In genomic region chr9:120433701-120434100, GRCh38 we compare ENCODE assay signal across 15 cellular contexts.
DNase-seq lines count a peak whose midpoint lies in the region; ATAC-seq and TF ChIP-seq lines count a peak whose summit lies in the region.
"Had no signal": no experiment of that assay in that cellular context is flagged by ENCODE, and none has a peak within 500 bp of the region (broad histone marks: within the 10 kb centered on the region; RNA-seq: fewer than 3 reads in every experiment).

No MANE protein-coding gene starts in this region.

- H4K5ac ChIP-seq in IMR-90 (ENCODE audit: low read depth, low read length): peak overlapping the region; percentile 87

- H2BK120ac ChIP-seq in IMR-90 (ENCODE audit: low read depth, low read length): peak overlapping the region; percentile 58

- H2BK15ac ChIP-seq in IMR-90 (ENCODE audit: low read depth, low read length): peak overlapping the region; percentile 61; the same call in 2 of the 3 replicates

- H3K4me3 ChIP-seq in AG04450 (ENCODE audit: low read depth, low read length): no peak overlapping the region
- H3K4me3 ChIP-seq in IMR-90 (ENCODE audit: insufficient read depth, low read depth, low read length): no peak overlapping the region
- H3K4me3 ChIP-seq in fibroblast of lung (replicated peaks in 1 of 4; ENCODE audit: control extremely low read depth in 1 of 4, insufficient read depth in 1 of 4, low read depth in 3 of 4, low read length in 4 of 4): no peak overlapping the region
- no peak overlapping the region for H3K4me3 ChIP-seq in osteoblast (ENCODE audit: insufficient read depth, low read length)
- H3K4me3 ChIP-seq in mammary epithelial cell (replicated peaks in 1 of 3; ENCODE audit: insufficient read depth in 1 of 3, low read depth in 2 of 3, low read length in 3 of 3): no peak overlapping the region
- H3K4me3 ChIP-seq: GM12878 had no signal

- peaks cover 18 to 42% of the 10 kb centered on the region in 2 experiments; a peak in 3 of 4 replicates for H3K79me1 ChIP-seq in IMR-90 (ENCODE audit: low read depth in 1 of 2, low read length in 2 of 2)

- peak overlapping the region; percentile 85 for H2BK5ac ChIP-seq in IMR-90 (ENCODE audit: low read depth, low read length, poor library complexity, severe bottlenecking)

- no peaks in the 10 kb centered on the region for H3K9me3 ChIP-seq in AG04450 (ENCODE audit: control insufficient read depth, insufficient read depth, low read length)
- no peaks in the 10 kb centered on the region for H3K9me3 ChIP-seq in IMR-90 (ENCODE audit: control insufficient read depth, insufficient read depth, low read length)
- H3K9me3 ChIP-seq in fibroblast of lung (ENCODE audit: control insufficient read depth, insufficient read depth, low read depth, low read length): no peaks in the 10 kb centered on the region
- H3K9me3 ChIP-seq in osteoblast (ENCODE audit: low read depth, low read length): no peaks in the 10 kb centered on the region
- H3K9me3 ChIP-seq in mammary epithelial cell (replicated peaks; ENCODE audit: insufficient read depth, low read length): no peaks in the 10 kb centered on the region

- TF ChIP-seq CTCF in AG04450 (IDR thresholded peaks at IDR 0.05; ENCODE audit: low read depth, low read length): no peak
- TF ChIP-seq CTCF in IMR-90 (conservative IDR thresholded peaks at IDR 0.05; ENCODE audit: low read depth, low read length): no peak
- TF ChIP-seq CTCF in fibroblast of lung (conservative IDR thresholded peaks at IDR 0.05 in 1 of 2, IDR thresholded peaks at IDR 0.05 in 1 of 2; ENCODE audit: low read depth in 1 of 2, low read length in 2 of 2): no peak
- no peak for TF ChIP-seq CTCF in osteoblast (IDR thresholded peaks at IDR 0.05; ENCODE audit: extremely low read depth, low read depth, low read length)
- no peak for TF ChIP-seq CTCF in mammary epithelial cell (conservative IDR thresholded peaks at IDR 0.05 in 1 of 2, IDR thresholded peaks at IDR 0.05 in 1 of 2; ENCODE audit: extremely low read depth in 1 of 2, insufficient read depth in 1 of 2, low read depth in 1 of 2, low read length in 2 of 2)

- no peak for TF ChIP-seq POLR2A in IMR-90 (IDR thresholded peaks at IDR 0.05; ENCODE audit: low read depth, low read length)

- H3K56ac ChIP-seq in IMR-90 (ENCODE audit: extremely low read depth, insufficient read depth, low read length): no peak overlapping the region

- in situ Hi-C loops in IMR-90 (cut with MboI; ENCODE audit: low sequenced_read_pairs): no loop called here
- in situ Hi-C loops in mammary epithelial cell (cut with MboI; ENCODE audit: low sequenced_read_pairs in 2 of 2): no loop called here

- peak overlapping the region; percentile 29; the same call in 1 of the 2 replicates for H3K23ac ChIP-seq in IMR-90 (ENCODE audit: low read depth, low read length)

- no peak overlapping the region for H3K4me3 Mint-ChIP-seq in activated naive CD4-positive, alpha-beta T cell treated with anti-CD3 and anti-CD28 coated beads for 36 hours
- H3K4me3 Mint-ChIP-seq: B cell; CD4-positive, alpha-beta memory T cell; H9 had no signal

- DNase-seq in AG04450 (ENCODE audit: low read depth, low spot score) (no peak), IMR-90 (peak; percentile 82), fibroblast of lung (ENCODE audit: low read depth in 2 of 2) (peak in 1 of 2 donors; percentile 51), osteoblast (ENCODE audit: insufficient read length, low spot score, missing footprints) (no peak), mammary epithelial cell (no peak)
- DNase-seq in activated naive CD4-positive, alpha-beta T cell treated with anti-CD3 and anti-CD28 coated beads for 36 hours: no peak
- DNase-seq: ACHN; C1 segment of cervical spinal cord; CD4-positive, alpha-beta memory T cell; DMS79; GOT3; H9 had no signal

- no peak overlapping the region for H3K27ac Mint-ChIP-seq in activated naive CD4-positive, alpha-beta T cell treated with anti-CD3 and anti-CD28 coated beads for 36 hours

- H2BK20ac ChIP-seq in IMR-90 (ENCODE audit: low read depth, low read length): peak overlapping the region; percentile 86

- peak overlapping the region; percentile 10; the same call in 1 of the 2 replicates for H3K18ac ChIP-seq in IMR-90 (ENCODE audit: low read depth, low read length)

- POLR2A ChIA-PET in AG04450 (lab: Yijun Ruan, JAX) (no interaction called here), IMR-90 (lab: Charles Lee; ENCODE audit: unreplicated experiment) (no interaction called here)

- no peak overlapping the region for H2AK9ac ChIP-seq in IMR-90 (replicated peaks; ENCODE audit: low read depth, low read length, poor library complexity)

- H3K9ac ChIP-seq in IMR-90 (ENCODE audit: low read depth, low read length): no peak overlapping the region; the same call in 1 of the 2 replicates
- H3K9ac ChIP-seq in fibroblast of lung (ENCODE audit: insufficient read depth, low read length): no peak overlapping the region
- no peak overlapping the region for H3K9ac ChIP-seq in mammary epithelial cell (ENCODE audit: insufficient read depth, low read length)

- H3K4me1 ChIP-seq in IMR-90 (ENCODE audit: control insufficient read depth, insufficient read depth, low read length) (peaks cover 19% of the 10 kb centered on the region), fibroblast of lung (ENCODE audit: control insufficient read depth, extremely low read depth, insufficient read depth, low read length) (peaks cover 13% of the 10 kb centered on the region), osteoblast (ENCODE audit: insufficient read depth, low read length) (peaks cover 31% of the 10 kb centered on the region), mammary epithelial cell (ENCODE audit: insufficient read depth, low read length) (no peaks in the 10 kb centered on the region)

- no CpG with 5 or more reads among the region's 4 CpGs for WGBS in IMR-90 (ENCODE audit: extremely low coverage in 2 of 2, insufficient read length in 1 of 2), 2 experiments
- WGBS in mammary epithelial cell (ENCODE audit: low coverage, missing lambda C conversion rate): 100% methylated on average over 4 of the region's 4 CpGs

- BruUV-seq in IMR-90 (replicated peaks; lab: Mats Ljungman, UMichigan) (no TSS peak), mammary epithelial cell (replicated peaks; lab: Mats Ljungman, UMichigan) (no TSS peak)

- H4K8ac ChIP-seq in IMR-90 (ENCODE audit: low read depth in 2 of 2, low read length in 2 of 2): peak overlapping the region; percentile 3 to 78; a peak in 3 of 4 replicates

- intact Hi-C loops in IMR-90 (cut with micrococcal nuclease) (loop anchor here (2.0 to 5.0 kb wide), 2 partner anchors 36 to 67 kb away; no protein-coding TSS in a partner anchor), mammary epithelial cell (cut with micrococcal nuclease) (no loop called here)
- intact Hi-C loops in activated naive CD4-positive, alpha-beta T cell treated with anti-CD3 and anti-CD28 coated beads for 36 hours (cut with micrococcal nuclease): no loop called here

- no peak for TF ChIP-seq RAD21 in IMR-90 (IDR thresholded peaks at IDR 0.05; ENCODE audit: low read length)

- H3K27me3 Mint-ChIP-seq in activated naive CD4-positive, alpha-beta T cell treated with anti-CD3 and anti-CD28 coated beads for 36 hours (ENCODE audit: low read depth): no peaks in the 10 kb centered on the region
- H3K27me3 Mint-ChIP-seq: B cell; CD4-positive, alpha-beta memory T cell had no signal

- H3K27me3 ChIP-seq in AG04450 (ENCODE audit: control insufficient read depth, insufficient read depth, low read length): no peaks in the 10 kb centered on the region
- no peaks in the 10 kb centered on the region for H3K27me3 ChIP-seq in IMR-90 (ENCODE audit: control insufficient read depth, insufficient read depth, low read length)
- no peaks in the 10 kb centered on the region for H3K27me3 ChIP-seq in fibroblast of lung (ENCODE audit: control insufficient read depth, insufficient read depth, low read length)
- no peaks in the 10 kb centered on the region for H3K27me3 ChIP-seq in osteoblast (ENCODE audit: insufficient read depth, low read length)
- no peaks in the 10 kb centered on the region for H3K27me3 ChIP-seq in mammary epithelial cell (ENCODE audit: insufficient read depth, low read length)

- H3K14ac ChIP-seq in IMR-90 (replicated peaks; ENCODE audit: low read depth, low read length): peak overlapping the region; percentile 15

- no peak overlapping the region for H4K91ac ChIP-seq in IMR-90 (ENCODE audit: insufficient read depth, low read depth, low read length)

- no peaks in the 10 kb centered on the region for H3K9me3 Mint-ChIP-seq in activated naive CD4-positive, alpha-beta T cell treated with anti-CD3 and anti-CD28 coated beads for 36 hours
- H3K9me3 Mint-ChIP-seq: H9 had no signal

- peak overlapping the region; percentile 72; the same call in 1 of the 2 replicates for H2AK5ac ChIP-seq in IMR-90 (ENCODE audit: low read depth, low read length)

- H3K36me3 Mint-ChIP-seq in activated naive CD4-positive, alpha-beta T cell treated with anti-CD3 and anti-CD28 coated beads for 36 hours (ENCODE audit: low read depth): peaks cover 42% of the 10 kb centered on the region

- H3K36me3 ChIP-seq in IMR-90 (ENCODE audit: control insufficient read depth, insufficient read depth, low read length) (peaks cover 5% of the 10 kb centered on the region; the same call in 1 of the 2 replicates), fibroblast of lung (ENCODE audit: control insufficient read depth, insufficient read depth, low read length) (peaks cover 1% of the 10 kb centered on the region), osteoblast (ENCODE audit: insufficient read depth, low read length) (peaks cover 33% of the 10 kb centered on the region), mammary epithelial cell (ENCODE audit: insufficient read depth, low read length) (peaks cover 5% of the 10 kb centered on the region)

- peaks cover 13% of the 10 kb centered on the region for H3K9me1 ChIP-seq in IMR-90 (ENCODE audit: insufficient read depth, low read length)

- dilution Hi-C loops in IMR-90 (cut with HindIII; ENCODE audit: low sequenced_read_pairs, unreplicated experiment) (no loop called here), mammary epithelial cell (cut with HindIII; ENCODE audit: low sequenced_read_pairs) (no loop called here)

- H3K4ac ChIP-seq in IMR-90 (ENCODE audit: low read depth, low read length): peak overlapping the region; percentile 77

- H3K4me2 ChIP-seq in IMR-90 (ENCODE audit: low read depth, low read length) (peak overlapping the region; percentile 80; the same call in 1 of the 2 replicates), fibroblast of lung (ENCODE audit: extremely low read depth, insufficient read depth, low read length) (peak overlapping the region; percentile 49), osteoblast (ENCODE audit: insufficient read depth, low read length) (no peak overlapping the region), mammary epithelial cell (ENCODE audit: insufficient read depth, low read depth, low read length) (no peak overlapping the region)

- ATAC-seq in IMR-90 (ENCODE audit: low read depth): peak; percentile 9
- ATAC-seq in GM21825 (IDR thresholded peaks at IDR 0.05; ENCODE audit: unreplicated experiment): no peak
- ATAC-seq: GM12878 had no signal

- H2AFZ ChIP-seq in IMR-90 (replicated peaks; ENCODE audit: low read length, poor library complexity) (no peak overlapping the region), fibroblast of lung (ENCODE audit: low read length) (no peak overlapping the region), osteoblast (ENCODE audit: low read length) (no peak overlapping the region), mammary epithelial cell (ENCODE audit: low read depth, low read length) (no peak overlapping the region)

- no peaks in the 10 kb centered on the region for H3K4me1 Mint-ChIP-seq in activated naive CD4-positive, alpha-beta T cell treated with anti-CD3 and anti-CD28 coated beads for 36 hours (ENCODE audit: low read depth)

- H3K27ac ChIP-seq in AG04450 (ENCODE audit: low read depth, low read length) (peak overlapping the region; percentile 83), IMR-90 (ENCODE audit: insufficient read depth, low read length) (peak overlapping the region; percentile 94; the same call in 1 of the 2 replicates), fibroblast of lung (ENCODE audit: insufficient read depth, low read length) (no peak overlapping the region), osteoblast (ENCODE audit: low read depth, low read length) (peak overlapping the region; percentile 75), mammary epithelial cell (ENCODE audit: insufficient read depth, low read depth, low read length) (no peak overlapping the region)

- H4K20me1 ChIP-seq in IMR-90 (ENCODE audit: insufficient read depth, low read length) (no peaks in the 10 kb centered on the region), fibroblast of lung (ENCODE audit: control insufficient read depth, extremely low read depth, insufficient read depth, low read length) (no peaks in the 10 kb centered on the region), osteoblast (ENCODE audit: insufficient read depth, low read length) (no peaks in the 10 kb centered on the region), mammary epithelial cell (ENCODE audit: insufficient read depth, low read length) (no peaks in the 10 kb centered on the region)

- H3K79me2 ChIP-seq in fibroblast of lung (ENCODE audit: control insufficient read depth, insufficient read depth, low read length) (no peaks in the 10 kb centered on the region), osteoblast (ENCODE audit: insufficient read depth, low read length) (peaks cover 23% of the 10 kb centered on the region), mammary epithelial cell (ENCODE audit: insufficient read depth, low read length) (no peaks in the 10 kb centered on the region)

- CTCF ChIA-PET in AG04450 (lab: Charles Lee) (interaction anchor here (0.7 to 1.0 kb wide), 2 partner anchors 21 to 43 kb away, joined by 3 read pairs; no protein-coding TSS in a partner anchor), IMR-90 (lab: Yijun Ruan, JAX) (no interaction called here), mammary epithelial cell (lab: Charles Lee; ENCODE audit: low non-redundant PET) (no interaction called here)
- CTCF ChIA-PET in activated naive CD4-positive, alpha-beta T cell treated with anti-CD3 and anti-CD28 coated beads for 36 hours (lab: Charles Lee): interaction anchor here (2.0 kb wide), 1 partner anchor 10 kb away, joined by 6 read pairs; no protein-coding TSS in a partner anchor

Comparison
In these comparisons a context has a peak if more than half of its experiments do, and no peak if none do; other contexts are left out.
1. H3K27ac ChIP-seq: peak in AG04450 (single experiment), IMR-90 (single experiment) and osteoblast (single experiment); none in fibroblast of lung (single experiment) and mammary epithelial cell (single experiment).
2. H3K4me2 ChIP-seq: peak in IMR-90 (single experiment) and fibroblast of lung (single experiment); none in osteoblast (single experiment) and mammary epithelial cell (single experiment).
3. CTCF ChIA-PET loops: an anchor here in AG04450 (0.7 to 1.0 kb wide) and activated naive CD4-positive, alpha-beta T cell treated with anti-CD3 and anti-CD28 coated beads for 36 hours (2.0 kb wide); none called in IMR-90 and mammary epithelial cell.